In the genomic region with DNA sequence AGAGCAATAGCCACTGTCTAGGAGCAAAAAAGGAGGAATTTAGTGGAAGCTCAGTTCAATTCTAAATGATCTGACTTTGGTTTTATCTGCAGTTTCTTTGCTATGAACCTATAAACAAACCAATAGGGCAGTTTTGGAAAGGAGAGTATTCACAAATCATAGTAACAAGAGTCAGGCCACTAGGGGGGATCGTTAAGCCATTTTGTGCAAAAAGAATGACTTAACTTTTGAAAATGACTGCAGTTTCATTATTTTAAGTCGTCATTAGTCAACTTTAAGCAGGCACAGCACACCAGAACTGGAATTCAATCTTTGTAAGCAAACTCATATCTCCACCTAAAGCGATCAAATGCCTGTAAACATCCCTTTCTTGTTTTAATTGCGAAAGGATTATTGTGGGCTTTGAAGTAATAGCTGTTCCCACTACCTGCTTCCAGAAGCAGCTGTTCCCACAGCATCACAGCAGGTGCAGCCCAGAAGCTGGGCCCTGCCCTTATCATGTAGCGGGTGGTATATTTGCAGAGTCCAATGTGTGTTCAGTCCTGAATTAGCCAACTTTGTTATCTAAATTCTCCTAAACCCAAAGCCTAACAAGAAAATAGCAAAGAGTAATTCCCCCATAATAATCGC, we compare ENCODE assay signal across 8 cellular contexts. TPM values are rescaled to one million over a fixed set of nuclear protein-coding genes. Genes with fewer than 3 reads are reported as not detected.
DNase-seq lines count a peak whose midpoint lies in the region; ATAC-seq and TF ChIP-seq lines count a peak whose summit lies in the region.

No MANE protein-coding gene starts in this region.

- ATAC-seq in mucosa of descending colon, result peak; percentile 70

- POLR2A ChIA-PET in RWPE1 (lab: Yijun Ruan, JAX; ENCODE audit: low non-redundant PET), result no interaction called here

- no peaks in the 10 kb centered on the region for H3K4me1 ChIP-seq in mucosa of descending colon (ENCODE audit: low read depth)

- intact Hi-C loops in mucosa of descending colon (cut with DNase I, micrococcal nuclease), result no loop called here
- intact Hi-C loops in cardiac septum (cut with DNase I), result no loop called here

- TF ChIP-seq CTCF in GM12865 (IDR thresholded peaks at IDR 0.05; ENCODE audit: insufficient read depth, low read depth, low read length, missing control alignments) (no peak), VCaP (conservative IDR thresholded peaks at IDR 0.05) (peak; percentile 61), mucosa of descending colon (IDR thresholded peaks at IDR 0.05) (no peak), RWPE1 (conservative IDR thresholded peaks at IDR 0.05; ENCODE audit: low read depth) (no peak)

- H3K9me3 ChIP-seq in mucosa of descending colon, result no peaks in the 10 kb centered on the region

- CTCF ChIA-PET in RWPE1 (lab: Yijun Ruan, JAX), result interaction anchor here (0.6 to 1.1 kb wide), 2 partner anchors 14 to 303 kb away, joined by 3 read pairs; no protein-coding TSS in a partner anchor

- H3K4me3 ChIP-seq in GM12865 (ENCODE audit: low read depth, low read length) (no peak overlapping the region), mucosa of descending colon (no peak overlapping the region)

- peak; percentile 47 for DNase-seq in GM12865 (ENCODE audit: low read depth)
- peak; percentile 14 for DNase-seq in LHCN-M2 (ENCODE audit: low read depth)
- DNase-seq in mucosa of descending colon, result no peak
- no peak for DNase-seq in kidney tubule cell (ENCODE audit: low spot score)
- DNase-seq in RWPE1 (ENCODE audit: low spot score), result no peak
- DNase-seq in cardiac septum (ENCODE audit: low spot score), result no peak
- DNase-seq in activated CD4-positive, alpha-beta T cell treated with anti-CD3 and anti-CD28 coated beads for 1 hour, result no peak

- H3K36me3 ChIP-seq in mucosa of descending colon (ENCODE audit: low read depth), result no peaks in the 10 kb centered on the region

- H3K27ac ChIP-seq in VCaP, result no peak overlapping the region
- no peak overlapping the region for H3K27ac ChIP-seq in RWPE1

RNA-seq across cellular contexts. Expression of a gene that starts 51.5 kb away (rescaled TPM):
- total RNA-seq in LHCN-M2 (2014; rRNA removed) (not detected in 2 replicates), mucosa of descending colon (not detected), cardiac septum (not detected)
- not detected for polyA plus RNA-seq in LHCN-M2 (2012)

RNA-seq across cellular contexts. Expression of a gene that starts 59.2 kb away (rescaled TPM):
- total RNA-seq in LHCN-M2 (2014; rRNA removed) (9.6 and 10.1 TPM in 2 replicates), mucosa of descending colon (1 to 10 TPM; 2.7 to 4.8 (median 3.8) TPM), cardiac septum (1.8 TPM)
- polyA plus RNA-seq in LHCN-M2 (2012), result 1.9 TPM

Comparison
In these comparisons a context has a peak if more than half of its experiments do, and no peak if none do; other contexts are left out.
1. DNase-seq: peak in GM12865 (single experiment) and LHCN-M2 (single experiment); none in mucosa of descending colon (0 of 3), kidney tubule cell (single experiment), RWPE1 (single experiment), cardiac septum (single experiment) and activated CD4-positive, alpha-beta T cell treated with anti-CD3 and anti-CD28 coated beads for 1 hour (single experiment).